13 cellular contexts compared by ENCODE assay signal in genomic region chr16:57380671-57381462, GRCh38. TPM values are rescaled to one million over a fixed set of nuclear protein-coding genes. Genes with fewer than 3 reads are reported as not detected.
DNase-seq lines count a peak whose midpoint lies in the region; ATAC-seq and TF ChIP-seq lines count a peak whose summit lies in the region.
"Had no signal": no experiment of that assay in that cellular context is flagged by ENCODE, and none has a peak within 500 bp of the region (broad histone marks: within the 10 kb centered on the region; RNA-seq: fewer than 3 reads in every experiment).

No MANE protein-coding gene starts in this region.

- H3K36me3 Mint-ChIP-seq in T-helper 2 cell treated with Interferon-gamma antibody and Interleukin-4, amounts not matched to agents 5 μg/mL and 100 μg/mL, for 36 hours (ENCODE audit: low read depth), result no peaks in the 10 kb centered on the region

- TF ChIP-seq RAD21 in Ishikawa (IDR thresholded peaks at IDR 0.05; ENCODE audit: low read depth), result no peak

- peak overlapping the region in 10 of 11 experiments; percentile 1 to 88 (median 71); a peak in 15 of 22 replicates for H3K4me2 ChIP-seq in BLaER1 treated with 17β-estradiol and CSF1 and Interleukin-3, amounts not matched to agents 10 nM and 100 nM

- H3K4me3 ChIP-seq in BLaER1 treated with 17β-estradiol and CSF1 and Interleukin-3, amounts not matched to agents 10 nM and 100 nM, result no peak overlapping the region
- H3K4me3 ChIP-seq in brain microvascular endothelial cell (ENCODE audit: low read depth, low read length) (no peak overlapping the region), mucosa of descending colon (no peak overlapping the region)
- H3K4me3 ChIP-seq: tibial nerve had no signal

- peaks cover 0 to 9% (median 0%) of the 10 kb centered on the region in 11 experiments; a peak in 3 of 22 replicates for H4K20me1 ChIP-seq in BLaER1 treated with 17β-estradiol and CSF1 and Interleukin-3, amounts not matched to agents 10 nM and 100 nM

- in situ Hi-C loops in brain microvascular endothelial cell (cut with HindIII; ENCODE audit: low pct_ligation_motif_present, low sequenced_read_pairs), result no loop called here

- no peak overlapping the region for H3K9ac ChIP-seq in BLaER1 treated with 17β-estradiol and CSF1 and Interleukin-3, amounts not matched to agents 10 nM and 100 nM

- no peak overlapping the region for H3K4me3 Mint-ChIP-seq in T-helper 2 cell treated with Interferon-gamma antibody and Interleukin-4, amounts not matched to agents 5 μg/mL and 100 μg/mL, for 36 hours

- no peaks in the 10 kb centered on the region for H3K9me3 ChIP-seq in BLaER1 treated with 17β-estradiol and CSF1 and Interleukin-3, amounts not matched to agents 10 nM and 100 nM (replicated peaks in 1 of 11)
- H3K9me3 ChIP-seq in mucosa of descending colon, result no peaks in the 10 kb centered on the region
- H3K9me3 ChIP-seq: Caco-2, tibial nerve had no signal

- H3K36me3 ChIP-seq in BLaER1 treated with 17β-estradiol and CSF1 and Interleukin-3, amounts not matched to agents 10 nM and 100 nM, result no peaks in the 10 kb centered on the region
- H3K36me3 ChIP-seq in brain microvascular endothelial cell (replicated peaks), result no peaks in the 10 kb centered on the region
- no peaks in the 10 kb centered on the region for H3K36me3 ChIP-seq in mucosa of descending colon (ENCODE audit: low read depth)

- H3K27ac Mint-ChIP-seq in T-helper 2 cell treated with Interferon-gamma antibody and Interleukin-4, amounts not matched to agents 5 μg/mL and 100 μg/mL, for 36 hours, result no peak overlapping the region

- intact Hi-C loops in mucosa of descending colon (cut with DNase I, micrococcal nuclease), result no loop called here

- H3K27me3 Mint-ChIP-seq in T-helper 2 cell treated with Interferon-gamma antibody and Interleukin-4, amounts not matched to agents 5 μg/mL and 100 μg/mL, for 36 hours (ENCODE audit: low read depth), result no peaks in the 10 kb centered on the region

- peaks cover 7% of the 10 kb centered on the region for H3K4me1 Mint-ChIP-seq in T-helper 2 cell treated with Interferon-gamma antibody and Interleukin-4, amounts not matched to agents 5 μg/mL and 100 μg/mL, for 36 hours (ENCODE audit: low read depth)

- peak; percentile 8 for DNase-seq in brain microvascular endothelial cell
- DNase-seq in mucosa of descending colon, result peak in 2 of 3 donors; percentile 14 to 33
- DNase-seq in T-helper 2 cell treated with Interferon-gamma antibody and Interleukin-4, amounts not matched to agents 5 μg/mL and 100 μg/mL, for 36 hours (ENCODE audit: low spot score), result no peak
- no peak for DNase-seq in stimulated activated naive CD4-positive, alpha-beta T cell treated with Interleukin-2 at 50 U/mL for 16 hours (lab: John Stamatoyannopoulos, UW)
- DNase-seq: Caco-2; HCEC 1CT; stimulated activated CD4-positive, alpha-beta T cell treated with anti-CD3 and anti-CD28 coated beads, Interleukin-1b, Interleukin-23, amount 100 ng/mL, for 48 hours had no signal

- H3K9me3 Mint-ChIP-seq in T-helper 2 cell treated with Interferon-gamma antibody and Interleukin-4, amounts not matched to agents 5 μg/mL and 100 μg/mL, for 36 hours, result no peaks in the 10 kb centered on the region

- no peak for TF ChIP-seq CTCF in brain microvascular endothelial cell (IDR thresholded peaks at IDR 0.05; ENCODE audit: low read depth, low read length, missing control alignments)
- no peak for TF ChIP-seq CTCF in mucosa of descending colon (IDR thresholded peaks at IDR 0.05)

- TF ChIP-seq EP300 in Ishikawa (IDR thresholded peaks at IDR 0.05; ENCODE audit: borderline replicate concordance), result no peak

- peaks cover 47 to 71% (median 66%) of the 10 kb centered on the region in 10 experiments for H3K4me1 ChIP-seq in BLaER1 treated with 17β-estradiol and CSF1 and Interleukin-3, amounts not matched to agents 10 nM and 100 nM
- peaks cover 12% of the 10 kb centered on the region for H3K4me1 ChIP-seq in mucosa of descending colon (ENCODE audit: low read depth)

- H3K27ac ChIP-seq in BLaER1 treated with 17β-estradiol and CSF1 and Interleukin-3, amounts not matched to agents 10 nM and 100 nM, result no peak overlapping the region
- no peak overlapping the region for H3K27ac ChIP-seq in brain microvascular endothelial cell

- H3K27me3 ChIP-seq in BLaER1 treated with 17β-estradiol and CSF1 and Interleukin-3, amounts not matched to agents 10 nM and 100 nM, result peaks cover 14 to 25% (median 18%) of the 10 kb centered on the region in 11 experiments; a peak in 21 of 22 replicates
- peaks cover 4% of the 10 kb centered on the region for H3K27me3 ChIP-seq in brain microvascular endothelial cell (replicated peaks)
- H3K27me3 ChIP-seq: tibial nerve had no signal

- no peak for ATAC-seq in mucosa of descending colon
- no peak for ATAC-seq in GM21390 (IDR thresholded peaks at IDR 0.05; ENCODE audit: unreplicated experiment)
- no peak for ATAC-seq in GM19452 (IDR thresholded peaks at IDR 0.05; ENCODE audit: unreplicated experiment)

TF ChIP-seq in Ishikawa, 13 proteins besides CTCF, POLR2A, EP300 and RAD21:
- TF ChIP-seq MAX (IDR thresholded peaks at IDR 0.05) (no peak), CEBPB (IDR thresholded peaks at IDR 0.05) (no peak), ZBTB7A (IDR thresholded peaks at IDR 0.05; ENCODE audit: low read depth) (no peak), TEAD4 (IDR thresholded peaks at IDR 0.05) (no peak), YY1 (IDR thresholded peaks at IDR 0.05; ENCODE audit: low read depth) (no peak), EGR1 (IDR thresholded peaks at IDR 0.05) (no peak), NFIC (IDR thresholded peaks at IDR 0.05) (peak; percentile 79)
- TF ChIP-seq, protein P1, sequence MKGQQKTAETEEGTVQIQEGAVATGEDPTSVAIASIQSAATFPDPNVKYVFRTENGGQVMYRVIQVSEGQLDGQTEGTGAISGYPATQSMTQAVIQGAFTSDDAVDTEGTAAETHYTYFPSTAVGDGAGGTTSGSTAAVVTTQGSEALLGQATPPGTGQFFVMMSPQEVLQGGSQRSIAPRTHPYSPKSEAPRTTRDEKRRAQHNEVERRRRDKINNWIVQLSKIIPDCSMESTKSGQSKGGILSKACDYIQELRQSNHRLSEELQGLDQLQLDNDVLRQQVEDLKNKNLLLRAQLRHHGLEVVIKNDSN (IDR thresholded peaks at IDR 0.05), result no peak
TF ChIP-seq in Ishikawa: peak in this region for 1.

RNA-seq across cellular contexts. Expression of gene CX3CL1, which starts 8.6 kb away (rescaled TPM):
- total RNA-seq in mucosa of descending colon, result 10 to 100 TPM in 1 of 3 donors, 1 to 10 TPM in 2; 2.6 to 10.5 (median 3.5) TPM
- total RNA-seq: Caco-2 had no signal

RNA-seq across cellular contexts. Expression of gene CCL22, which starts 22.3 kb away (rescaled TPM):
- under 1 TPM; 0.16 to 0.51 (median 0.41) TPM for total RNA-seq in mucosa of descending colon
- total RNA-seq: cerebellum, tibial nerve had no signal

RNA-seq across cellular contexts. Expression of gene CCL17, which starts 23.7 kb away (rescaled TPM):
- total RNA-seq in mucosa of descending colon, result not detected
- total RNA-seq: Caco-2, cerebellum, tibial nerve had no signal

Comparison
In these comparisons a context has a peak if more than half of its experiments do, and no peak if none do; other contexts are left out.
1. DNase-seq: peak in brain microvascular endothelial cell (single experiment) and mucosa of descending colon (2 of 3); none in T-helper 2 cell treated with Interferon-gamma antibody and Interleukin-4, amounts not matched to agents 5 μg/mL and 100 μg/mL, for 36 hours (single experiment) and stimulated activated naive CD4-positive, alpha-beta T cell treated with Interleukin-2 at 50 U/mL for 16 hours (single experiment).